ENCODE assay signal across 1 cellular context in the genomic region with DNA sequence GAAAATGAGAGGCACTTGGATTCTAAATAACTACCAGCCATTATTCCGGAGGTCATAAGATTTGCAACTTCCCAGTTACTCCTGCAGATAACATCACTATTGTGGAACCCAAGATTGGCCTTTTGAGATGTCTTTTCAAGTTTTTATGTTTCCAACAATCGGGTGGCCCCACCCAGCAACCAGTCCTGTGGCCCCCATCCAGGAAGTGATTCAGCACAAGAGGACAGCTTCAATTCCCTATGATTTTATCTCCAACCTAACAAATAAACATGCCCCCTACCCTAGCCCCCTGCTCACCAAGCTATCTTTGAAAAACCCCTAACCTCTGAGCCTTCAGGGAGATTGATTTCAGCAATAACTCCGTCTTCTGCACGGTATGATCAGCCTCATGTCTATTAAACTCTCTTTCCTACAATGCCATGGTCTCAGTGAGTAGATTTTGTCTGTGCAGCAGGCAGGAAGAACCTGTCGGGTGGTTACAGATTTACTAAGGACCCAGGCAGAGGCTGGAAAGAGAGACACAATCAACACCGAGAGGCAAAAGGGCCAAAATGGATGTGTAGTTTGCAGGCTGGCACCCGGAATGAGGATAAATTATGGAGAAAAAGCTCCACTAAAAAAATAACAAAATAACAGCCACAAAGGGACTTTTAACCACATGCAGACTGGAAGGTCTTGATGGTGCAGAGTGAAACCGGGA.
A peak's percentile ranks its signal among the peaks of the same experiment; 100 is the strongest.
TF ChIP-seq lines count a peak whose summit lies in the region.

No MANE protein-coding gene starts in this region.

TF ChIP-seq in HEK293, 187 proteins besides CTCF, POLR2A, EP300 and RAD21 (continued from another document):
- TF ChIP-seq ZBTB20 (tag by site-specific recombination; IDR thresholded peaks at IDR 0.05) (0 out of 2 replicates have a peak, but pooled peaks have one; percentile 23), ZIC2 (tag by site-specific recombination; IDR thresholded peaks at IDR 0.05) (0 out of 2 replicates have a peak, but pooled peaks have one; percentile 37)
- TF ChIP-seq, protein P1, sequence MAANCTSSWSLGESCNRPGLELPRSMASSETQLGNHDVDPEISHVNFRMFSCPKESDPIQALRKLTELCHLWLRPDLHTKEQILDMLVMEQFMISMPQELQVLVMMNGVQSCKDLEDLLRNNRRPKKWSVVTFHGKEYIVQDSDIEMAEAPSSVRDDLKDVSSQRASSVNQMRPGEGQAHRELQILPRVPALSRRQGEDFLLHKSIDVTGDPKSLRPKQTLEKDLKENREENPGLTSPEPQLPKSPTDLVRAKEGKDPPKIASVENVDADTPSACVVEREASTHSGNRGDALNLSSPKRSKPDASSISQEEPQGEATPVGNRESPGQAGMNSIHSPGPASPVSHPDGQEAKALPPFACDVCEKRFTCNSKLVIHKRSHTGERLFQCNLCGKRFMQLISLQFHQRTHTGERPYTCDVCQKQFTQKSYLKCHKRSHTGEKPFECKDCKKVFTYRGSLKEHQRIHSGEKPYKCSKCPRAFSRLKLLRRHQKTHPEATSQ (tag by site-specific recombination; IDR thresholded peaks at IDR 0.05), result no peak
